In the genomic region with DNA sequence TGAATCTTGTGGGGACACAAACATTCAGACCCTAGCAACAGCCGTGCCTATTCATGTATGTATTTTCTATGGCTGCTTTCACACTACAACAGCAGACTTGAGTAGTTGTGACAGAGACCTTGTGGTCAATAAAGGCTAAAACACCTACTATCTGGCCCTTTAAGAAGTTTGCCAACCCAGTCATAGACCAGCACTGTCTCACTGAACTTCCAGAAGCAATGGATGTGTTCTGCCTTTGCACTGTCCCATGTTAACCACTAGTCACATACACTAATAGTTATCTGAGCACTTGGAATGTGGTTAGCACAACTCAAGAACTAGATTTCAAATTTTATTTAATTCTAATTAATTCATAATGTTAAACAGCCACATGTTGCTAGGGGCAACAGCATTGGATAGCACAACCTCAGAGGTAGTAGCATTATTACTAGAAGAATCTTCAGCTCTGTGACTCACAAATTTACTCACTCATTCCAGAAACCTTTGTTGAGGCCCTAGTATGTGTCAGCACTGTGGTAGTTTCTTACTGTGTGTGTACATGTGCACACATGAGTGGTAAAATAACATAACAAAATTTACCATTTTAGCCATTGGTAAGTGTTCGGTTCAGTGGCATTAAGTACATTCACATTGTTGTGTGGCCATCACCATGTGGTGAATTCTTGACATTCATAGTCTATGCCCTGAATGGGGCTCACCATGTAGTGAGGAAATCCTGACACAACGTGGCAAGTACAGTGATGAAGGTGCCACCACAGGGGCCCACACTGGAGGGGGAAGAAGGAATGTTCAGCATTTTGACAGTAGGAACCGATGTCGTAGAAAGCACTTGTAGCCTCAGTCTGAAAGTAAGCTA, we compare ENCODE assay signal across 16 cellular contexts.
DNase-seq lines count a peak whose midpoint lies in the region.
"Had no signal": no experiment of that assay in that cellular context is flagged by ENCODE, and none has a peak within 500 bp of the region (broad histone marks: within the 10 kb centered on the region; RNA-seq: fewer than 3 reads in every experiment).

No MANE protein-coding gene starts in this region.

- intact Hi-C loops in activated naive CD4-positive, alpha-beta T cell treated with anti-CD3 and anti-CD28 coated beads for 36 hours (cut with micrococcal nuclease) = loop anchor here (1.0 to 5.0 kb wide), 5 partner anchors 172 to 490 kb away; a partner anchor contains a TSS

- no peaks in the 10 kb centered on the region for H3K36me3 Mint-ChIP-seq in activated naive CD4-positive, alpha-beta T cell treated with anti-CD3 and anti-CD28 coated beads for 36 hours (ENCODE audit: low read depth)
- no peaks in the 10 kb centered on the region for H3K36me3 Mint-ChIP-seq in activated naive CD4-positive, alpha-beta T cell treated with anti-CD3 and anti-CD28 coated beads, Interleukin-2, amount 10 ng/mL, durations not matched to agents 7 days and 5 days
- H3K36me3 Mint-ChIP-seq in T-helper 2 cell treated with Interferon-gamma antibody and Interleukin-4, amounts not matched to agents 5 μg/mL and 100 μg/mL, for 36 hours (ENCODE audit: low read depth) = no peaks in the 10 kb centered on the region
- H3K36me3 Mint-ChIP-seq: CD8-positive, alpha-beta memory T cell; IgD-negative memory B cell had no signal

- no peak overlapping the region for H3K4me3 Mint-ChIP-seq in activated naive CD4-positive, alpha-beta T cell treated with anti-CD3 and anti-CD28 coated beads for 36 hours
- no peak overlapping the region for H3K4me3 Mint-ChIP-seq in activated naive CD4-positive, alpha-beta T cell treated with anti-CD3 and anti-CD28 coated beads, Interleukin-2, amount 10 ng/mL, durations not matched to agents 7 days and 5 days
- no peak overlapping the region for H3K4me3 Mint-ChIP-seq in T-helper 2 cell treated with Interferon-gamma antibody and Interleukin-4, amounts not matched to agents 5 μg/mL and 100 μg/mL, for 36 hours
- H3K4me3 Mint-ChIP-seq: CD8-positive, alpha-beta memory T cell; IgD-negative memory B cell had no signal

- H3K9me3 Mint-ChIP-seq in activated naive CD4-positive, alpha-beta T cell treated with anti-CD3 and anti-CD28 coated beads for 36 hours = no peaks in the 10 kb centered on the region
- no peaks in the 10 kb centered on the region for H3K9me3 Mint-ChIP-seq in activated naive CD4-positive, alpha-beta T cell treated with anti-CD3 and anti-CD28 coated beads, Interleukin-2, amount 10 ng/mL, durations not matched to agents 7 days and 5 days
- no peaks in the 10 kb centered on the region for H3K9me3 Mint-ChIP-seq in T-helper 2 cell treated with Interferon-gamma antibody and Interleukin-4, amounts not matched to agents 5 μg/mL and 100 μg/mL, for 36 hours
- H3K9me3 Mint-ChIP-seq: CD8-positive, alpha-beta memory T cell; IgD-negative memory B cell had no signal

- DNase-seq in activated naive CD4-positive, alpha-beta T cell treated with anti-CD3 and anti-CD28 coated beads for 36 hours = peak; percentile 62
- DNase-seq in activated naive CD4-positive, alpha-beta T cell treated with anti-CD3 and anti-CD28 coated beads, Interleukin-2, amount 10 ng/mL, durations not matched to agents 7 days and 5 days = no peak
- DNase-seq in HCEC 1CT = peak; percentile 36
- peak; percentile 23 for DNase-seq in T-helper 2 cell treated with Interferon-gamma antibody and Interleukin-4, amounts not matched to agents 5 μg/mL and 100 μg/mL, for 36 hours (ENCODE audit: low spot score)
- peak; percentile 71 for DNase-seq in kidney tubule cell (ENCODE audit: low spot score)
- no peak for DNase-seq in SHP77 (lab: John Stamatoyannopoulos, UW)
- DNase-seq in NCI-H1436 (lab: John Stamatoyannopoulos, UW) = no peak
- no peak for DNase-seq in pons (ENCODE audit: low spot score)
- DNase-seq: activated CD8-positive, alpha-beta memory T cell treated with anti-CD3 and anti-CD28 coated beads, Interleukin-2, amount 50 U/mL, for 4 hours; CD8-positive, alpha-beta memory T cell; dorsolateral prefrontal cortex; NCI-H2029 treated with DMSO at 0.1 percent for 48 hours; NCI-H446; stomach; upper lobe of left lung had no signal

- CTCF ChIA-PET in activated naive CD4-positive, alpha-beta T cell treated with anti-CD3 and anti-CD28 coated beads for 36 hours (lab: Charles Lee) = interaction anchor here (1.1 kb wide), 1 partner anchor 180 kb away, joined by 3 read pairs; a partner anchor contains a TSS
- CTCF ChIA-PET in activated naive CD4-positive, alpha-beta T cell treated with anti-CD3 and anti-CD28 coated beads, Interleukin-2, amount 10 ng/mL, durations not matched to agents 7 days and 5 days (lab: Charles Lee) = no interaction called here

- H3K27me3 Mint-ChIP-seq in activated naive CD4-positive, alpha-beta T cell treated with anti-CD3 and anti-CD28 coated beads for 36 hours (ENCODE audit: low read depth) = no peaks in the 10 kb centered on the region
- H3K27me3 Mint-ChIP-seq in activated naive CD4-positive, alpha-beta T cell treated with anti-CD3 and anti-CD28 coated beads, Interleukin-2, amount 10 ng/mL, durations not matched to agents 7 days and 5 days = peaks cover 4% of the 10 kb centered on the region
- H3K27me3 Mint-ChIP-seq in T-helper 2 cell treated with Interferon-gamma antibody and Interleukin-4, amounts not matched to agents 5 μg/mL and 100 μg/mL, for 36 hours (ENCODE audit: low read depth) = no peaks in the 10 kb centered on the region
- H3K27me3 Mint-ChIP-seq: CD8-positive, alpha-beta memory T cell; IgD-negative memory B cell had no signal

- peaks cover 7% of the 10 kb centered on the region for H3K4me1 Mint-ChIP-seq in activated naive CD4-positive, alpha-beta T cell treated with anti-CD3 and anti-CD28 coated beads for 36 hours (ENCODE audit: low read depth)
- no peaks in the 10 kb centered on the region for H3K4me1 Mint-ChIP-seq in activated naive CD4-positive, alpha-beta T cell treated with anti-CD3 and anti-CD28 coated beads, Interleukin-2, amount 10 ng/mL, durations not matched to agents 7 days and 5 days
- no peaks in the 10 kb centered on the region for H3K4me1 Mint-ChIP-seq in T-helper 2 cell treated with Interferon-gamma antibody and Interleukin-4, amounts not matched to agents 5 μg/mL and 100 μg/mL, for 36 hours (ENCODE audit: low read depth)
- H3K4me1 Mint-ChIP-seq: CD8-positive, alpha-beta memory T cell; IgD-negative memory B cell had no signal

- no peak overlapping the region for H3K27ac Mint-ChIP-seq in activated naive CD4-positive, alpha-beta T cell treated with anti-CD3 and anti-CD28 coated beads for 36 hours
- H3K27ac Mint-ChIP-seq in activated naive CD4-positive, alpha-beta T cell treated with anti-CD3 and anti-CD28 coated beads, Interleukin-2, amount 10 ng/mL, durations not matched to agents 7 days and 5 days = no peak overlapping the region
- no peak overlapping the region for H3K27ac Mint-ChIP-seq in T-helper 2 cell treated with Interferon-gamma antibody and Interleukin-4, amounts not matched to agents 5 μg/mL and 100 μg/mL, for 36 hours
- H3K27ac Mint-ChIP-seq: CD8-positive, alpha-beta memory T cell; IgD-negative memory B cell had no signal

Comparison
In these comparisons a context has a peak if more than half of its experiments do, and no peak if none do; other contexts are left out.
1. DNase-seq: peak in activated naive CD4-positive, alpha-beta T cell treated with anti-CD3 and anti-CD28 coated beads for 36 hours (single experiment), HCEC 1CT (single experiment), T-helper 2 cell treated with Interferon-gamma antibody and Interleukin-4, amounts not matched to agents 5 μg/mL and 100 μg/mL, for 36 hours (single experiment) and kidney tubule cell (single experiment); none in activated naive CD4-positive, alpha-beta T cell treated with anti-CD3 and anti-CD28 coated beads, Interleukin-2, amount 10 ng/mL, durations not matched to agents 7 days and 5 days (single experiment), SHP77 (0 of 2), NCI-H1436 (single experiment) and pons (single experiment).